ENCODE assay signal across 1 cellular context in genomic region chr16:30609928-30610839, GRCh38.
TF ChIP-seq lines count a peak whose summit lies in the region.

Gene ZNF689, minus strand, starts transcription at chr16:30610389. Its CDS starts 348 bp downstream, at chr16:30610041.

TF ChIP-seq in HepG2, 621 proteins besides CTCF, POLR2A, EP300 and RAD21 (continued from another document and continues in another):
- TF ChIP-seq, protein P1, sequence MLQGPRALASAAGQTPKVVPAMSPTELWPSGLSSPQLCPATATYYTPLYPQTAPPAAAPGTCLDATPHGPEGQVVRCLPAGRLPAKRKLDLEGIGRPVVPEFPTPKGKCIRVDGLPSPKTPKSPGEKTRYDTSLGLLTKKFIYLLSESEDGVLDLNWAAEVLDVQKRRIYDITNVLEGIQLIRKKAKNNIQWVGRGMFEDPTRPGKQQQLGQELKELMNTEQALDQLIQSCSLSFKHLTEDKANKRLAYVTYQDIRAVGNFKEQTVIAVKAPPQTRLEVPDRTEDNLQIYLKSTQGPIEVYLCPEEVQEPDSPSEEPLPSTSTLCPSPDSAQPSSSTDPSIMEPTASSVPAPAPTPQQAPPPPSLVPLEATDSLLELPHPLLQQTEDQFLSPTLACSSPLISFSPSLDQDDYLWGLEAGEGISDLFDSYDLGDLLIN (CRISPR knock-in tag; IDR thresholded peaks at IDR 0.05; ENCODE audit: borderline replicate concordance): peak; percentile 69; the same call in 1 of the 2 replicates
- TF ChIP-seq ZNF761 (CRISPR knock-in tag; conservative IDR thresholded peaks at IDR 0.05): peak; percentile 67; the same call in 1 of the 2 replicates
- peak; percentile 74; the same call in 1 of the 2 replicates for TF ChIP-seq MLX (CRISPR knock-in tag; IDR thresholded peaks at IDR 0.05)
- TF ChIP-seq, protein P2, sequence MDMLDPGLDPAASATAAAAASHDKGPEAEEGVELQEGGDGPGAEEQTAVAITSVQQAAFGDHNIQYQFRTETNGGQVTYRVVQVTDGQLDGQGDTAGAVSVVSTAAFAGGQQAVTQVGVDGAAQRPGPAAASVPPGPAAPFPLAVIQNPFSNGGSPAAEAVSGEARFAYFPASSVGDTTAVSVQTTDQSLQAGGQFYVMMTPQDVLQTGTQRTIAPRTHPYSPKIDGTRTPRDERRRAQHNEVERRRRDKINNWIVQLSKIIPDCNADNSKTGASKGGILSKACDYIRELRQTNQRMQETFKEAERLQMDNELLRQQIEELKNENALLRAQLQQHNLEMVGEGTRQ (IDR thresholded peaks at IDR 0.05; ENCODE audit: low read depth, low read length): no peak
- TF ChIP-seq, protein P2 (CRISPR knock-in tag; IDR thresholded peaks at IDR 0.05; ENCODE audit: borderline replicate concordance): peak; percentile 41; the same call in 1 of the 2 replicates
- peak; percentile 89 for TF ChIP-seq SIN3B (IDR thresholded peaks at IDR 0.05; ENCODE audit: low read length)
- no peak for TF ChIP-seq NFIB (CRISPR knock-in tag; IDR thresholded peaks at IDR 0.05; ENCODE audit: borderline replicate concordance)
- TF ChIP-seq PRDM15 (CRISPR knock-in tag; IDR thresholded peaks at IDR 0.05): peak; percentile 83; the same call in 1 of the 2 replicates
- no peak for TF ChIP-seq CHD4 (IDR thresholded peaks at IDR 0.05; ENCODE audit: borderline replicate concordance, low read length)
- TF ChIP-seq ZNF260 (CRISPR knock-in tag; IDR thresholded peaks at IDR 0.05; ENCODE audit: borderline replicate concordance, low read depth): no peak
- TF ChIP-seq ZNF564 (CRISPR knock-in tag; IDR thresholded peaks at IDR 0.05): no peak
- peak; percentile 90 for TF ChIP-seq ZNF580 (CRISPR knock-in tag; IDR thresholded peaks at IDR 0.05; ENCODE audit: borderline replicate concordance, low read depth)
- peak; percentile 69; the same call in 1 of the 2 replicates for TF ChIP-seq HNRNPL (IDR thresholded peaks at IDR 0.05; ENCODE audit: low read depth, low read length)
- TF ChIP-seq KDM5A (IDR thresholded peaks at IDR 0.05; ENCODE audit: borderline replicate concordance, low read length): peak; percentile 85; the same call in 1 of the 2 replicates
- peak; percentile 81 for TF ChIP-seq RXRB (CRISPR knock-in tag; IDR thresholded peaks at IDR 0.05; ENCODE audit: borderline replicate concordance)
- no peak for TF ChIP-seq FOXA1 (IDR thresholded peaks at IDR 0.05)
- 0 out of 2 replicates have a peak, but pooled peaks have one; percentile 20 for TF ChIP-seq FOXA1 (CRISPR knock-in tag; IDR thresholded peaks at IDR 0.05)
- TF ChIP-seq ZMYM3 (CRISPR knock-in tag; IDR thresholded peaks at IDR 0.05): peak; percentile 57; the same call in 1 of the 2 replicates
- TF ChIP-seq RFX5 (IDR thresholded peaks at IDR 0.05; ENCODE audit: low read depth, low read length): no peak
- no peak for TF ChIP-seq SRSF4 (IDR thresholded peaks at IDR 0.05; ENCODE audit: low read depth, low read length, poor library complexity, severe bottlenecking)
- 0 out of 2 replicates have a peak, but pooled peaks have one; percentile 46 for TF ChIP-seq ZSCAN22 (CRISPR knock-in tag; IDR thresholded peaks at IDR 0.05)
- TF ChIP-seq ZMYM4 (CRISPR knock-in tag; IDR thresholded peaks at IDR 0.05): peak; percentile 75
- no peak for TF ChIP-seq ZXDC (CRISPR knock-in tag; IDR thresholded peaks at IDR 0.05)
- no peak; the same call in 1 of the 2 replicates for TF ChIP-seq ZNF720 (CRISPR knock-in tag; IDR thresholded peaks at IDR 0.05)
- TF ChIP-seq MAFF (IDR thresholded peaks at IDR 0.05; ENCODE audit: low read depth, low read length): 0 out of 2 replicates have a peak, but pooled peaks have one; percentile 37
- no peak for TF ChIP-seq BHLHE40 (IDR thresholded peaks at IDR 0.05; ENCODE audit: low read length)
- TF ChIP-seq GPN1 (CRISPR knock-in tag; IDR thresholded peaks at IDR 0.05; ENCODE audit: borderline replicate concordance): peak; percentile 89; the same call in 1 of the 2 replicates
- TF ChIP-seq ZNF639 (CRISPR knock-in tag; conservative IDR thresholded peaks at IDR 0.05): peak; percentile 79; the same call in 1 of the 2 replicates
- TF ChIP-seq HNF1A (IDR thresholded peaks at IDR 0.05; ENCODE audit: low read depth): peak; percentile 71; the same call in 1 of the 2 replicates
- peak; percentile 67; the same call in 1 of the 2 replicates for TF ChIP-seq HNF1A (CRISPR knock-in tag; IDR thresholded peaks at IDR 0.05; ENCODE audit: borderline replicate concordance)
- TF ChIP-seq GRHL1 (CRISPR knock-in tag; conservative IDR thresholded peaks at IDR 0.05): no peak
- no peak; the same call in 1 of the 2 replicates for TF ChIP-seq ZNF546 (CRISPR knock-in tag; conservative IDR thresholded peaks at IDR 0.05)
- TF ChIP-seq ZNF737 (CRISPR knock-in tag; IDR thresholded peaks at IDR 0.05; ENCODE audit: borderline replicate concordance): no peak; the same call in 1 of the 2 replicates
- TF ChIP-seq, protein P3, sequence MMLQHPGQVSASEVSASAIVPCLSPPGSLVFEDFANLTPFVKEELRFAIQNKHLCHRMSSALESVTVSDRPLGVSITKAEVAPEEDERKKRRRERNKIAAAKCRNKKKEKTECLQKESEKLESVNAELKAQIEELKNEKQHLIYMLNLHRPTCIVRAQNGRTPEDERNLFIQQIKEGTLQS (CRISPR knock-in tag; IDR thresholded peaks at IDR 0.05): no peak; the same call in 1 of the 2 replicates
- TF ChIP-seq SIN3A (IDR thresholded peaks at IDR 0.05; ENCODE audit: borderline replicate concordance, low read depth, low read length): peak; percentile 94
- peak; percentile 31 for TF ChIP-seq HNF4A (CRISPR knock-in tag; IDR thresholded peaks at IDR 0.05)
- peak; percentile 92 for TF ChIP-seq CBX5 (CRISPR knock-in tag; IDR thresholded peaks at IDR 0.05; ENCODE audit: borderline replicate concordance)
- no peak for TF ChIP-seq IKZF1 (IDR thresholded peaks at IDR 0.05)
